15 cellular contexts compared by ENCODE assay signal in the genomic region with DNA sequence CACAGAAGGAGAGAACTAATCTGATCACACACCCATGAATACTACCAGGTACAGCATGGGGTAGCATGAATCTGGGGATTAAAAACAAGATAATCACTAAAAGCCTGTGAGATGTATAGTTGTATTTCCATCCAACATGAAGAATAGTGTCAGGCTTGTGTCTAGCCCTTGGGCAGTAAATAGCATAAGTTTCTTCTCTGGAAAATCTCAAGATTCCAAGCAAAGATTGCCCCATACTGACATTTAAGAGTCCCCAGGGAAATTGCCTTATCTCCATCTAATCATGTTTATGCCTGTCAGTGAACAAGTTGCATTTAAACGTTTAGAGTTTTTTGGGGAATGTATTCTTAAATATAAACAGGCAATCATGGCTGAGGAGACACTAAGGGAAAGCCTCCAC.
DNase-seq lines count a peak whose midpoint lies in the region; ATAC-seq and TF ChIP-seq lines count a peak whose summit lies in the region.
"Had no signal": no experiment of that assay in that cellular context is flagged by ENCODE, and none has a peak within 500 bp of the region (broad histone marks: within the 10 kb centered on the region; RNA-seq: fewer than 3 reads in every experiment).

No MANE protein-coding gene starts in this region.

- H3K27me3 Mint-ChIP-seq in activated T-cell treated with anti-CD3 and anti-CD28 coated beads, Interleukin-2, amount 50 U/mL, for 72 hours (ENCODE audit: low read depth), result peaks cover 17% of the 10 kb centered on the region
- H3K27me3 Mint-ChIP-seq in activated T-cell treated with anti-CD3 and anti-CD28 coated beads, Interleukin-2, amount 50 U/mL, for 24 hours, result peaks cover 20% of the 10 kb centered on the region
- no peaks in the 10 kb centered on the region for H3K27me3 Mint-ChIP-seq in activated T-helper 2 cell treated with anti-CD3 and anti-CD28 coated beads, Interferon-gamma antibody, Interleukin-2, Interleukin-4, amounts not matched to agents 10 μg/mL and 5 μg/mL and 100 μg/mL, durations not matched to agents 14 hours and 24 hours and 36 hours (ENCODE audit: low read depth)

- in situ Hi-C loops in GM13977 (cut with MboI; ENCODE audit: low pct_unique_long_range_greater_than_20kb, low sequenced_read_pairs, unreplicated experiment), result no loop called here

- TF ChIP-seq CTCF in GM13977 (IDR thresholded peaks at IDR 0.05; ENCODE audit: extremely low read depth, insufficient read depth, missing control alignments), result no peak

- H3K27ac Mint-ChIP-seq in activated T-cell treated with anti-CD3 and anti-CD28 coated beads, Interleukin-2, amount 50 U/mL, for 72 hours, result peak overlapping the region; percentile 60
- no peak overlapping the region for H3K27ac Mint-ChIP-seq in activated T-cell treated with anti-CD3 and anti-CD28 coated beads, Interleukin-2, amount 50 U/mL, for 24 hours
- no peak overlapping the region for H3K27ac Mint-ChIP-seq in activated T-helper 2 cell treated with anti-CD3 and anti-CD28 coated beads, Interferon-gamma antibody, Interleukin-2, Interleukin-4, amounts not matched to agents 10 μg/mL and 5 μg/mL and 100 μg/mL, durations not matched to agents 14 hours and 24 hours and 36 hours

- no peaks in the 10 kb centered on the region for H3K36me3 Mint-ChIP-seq in activated T-cell treated with anti-CD3 and anti-CD28 coated beads, Interleukin-2, amount 50 U/mL, for 72 hours (ENCODE audit: insufficient read depth in 2 of 2)
- no peaks in the 10 kb centered on the region for H3K36me3 Mint-ChIP-seq in activated T-cell treated with anti-CD3 and anti-CD28 coated beads, Interleukin-2, amount 50 U/mL, for 24 hours (ENCODE audit: low read depth)
- H3K36me3 Mint-ChIP-seq in activated T-helper 2 cell treated with anti-CD3 and anti-CD28 coated beads, Interferon-gamma antibody, Interleukin-2, Interleukin-4, amounts not matched to agents 10 μg/mL and 5 μg/mL and 100 μg/mL, durations not matched to agents 14 hours and 24 hours and 36 hours (ENCODE audit: low read depth), result no peaks in the 10 kb centered on the region

- H3K4me1 Mint-ChIP-seq in activated T-cell treated with anti-CD3 and anti-CD28 coated beads, Interleukin-2, amount 50 U/mL, for 72 hours (ENCODE audit: low read depth), result no peaks in the 10 kb centered on the region
- H3K4me1 Mint-ChIP-seq in activated T-cell treated with anti-CD3 and anti-CD28 coated beads, Interleukin-2, amount 50 U/mL, for 24 hours (ENCODE audit: low read depth), result no peaks in the 10 kb centered on the region
- H3K4me1 Mint-ChIP-seq in activated T-helper 2 cell treated with anti-CD3 and anti-CD28 coated beads, Interferon-gamma antibody, Interleukin-2, Interleukin-4, amounts not matched to agents 10 μg/mL and 5 μg/mL and 100 μg/mL, durations not matched to agents 14 hours and 24 hours and 36 hours (ENCODE audit: low read depth), result no peaks in the 10 kb centered on the region

- no peak for DNase-seq in activated T-cell treated with anti-CD3 and anti-CD28 coated beads, Interleukin-2, amount 50 U/mL, for 72 hours
- DNase-seq in activated T-cell treated with anti-CD3 and anti-CD28 coated beads, Interleukin-2, amount 50 U/mL, for 24 hours, result no peak
- DNase-seq in NCI-H82 treated with DMSO at 0.1 percent for 48 hours (lab: John Stamatoyannopoulos, UW; ENCODE audit: unreplicated experiment), result peak; percentile 69
- DNase-seq in amniotic epithelial cell (ENCODE audit: low read depth), result peak; percentile 56
- DNase-seq in GM13977 (ENCODE audit: low spot score), result no peak
- no peak for DNase-seq in activated T-helper 2 cell treated with anti-CD3 and anti-CD28 coated beads, Interferon-gamma antibody, Interleukin-2, Interleukin-4, amounts not matched to agents 10 μg/mL and 5 μg/mL and 100 μg/mL, durations not matched to agents 14 hours and 24 hours and 36 hours (ENCODE audit: low spot score)
- no peak for DNase-seq in NCI-H2107 treated with DMSO at 0.1 percent for 48 hours (lab: John Stamatoyannopoulos, UW; ENCODE audit: unreplicated experiment)
- DNase-seq: DMS79, NCI-H1417 treated with DMSO at 0.1 percent for 48 hours, NCI-H1930, NCI-H2227 treated with DMSO at 0.1 percent for 48 hours, SJCRH30 had no signal

- intact Hi-C loops in activated T-helper 2 cell treated with anti-CD3 and anti-CD28 coated beads, Interferon-gamma antibody, Interleukin-2, Interleukin-4, amounts not matched to agents 10 μg/mL and 5 μg/mL and 100 μg/mL, durations not matched to agents 14 hours and 24 hours and 36 hours (cut with micrococcal nuclease), result no loop called here

- no peak overlapping the region for H3K4me3 Mint-ChIP-seq in activated T-cell treated with anti-CD3 and anti-CD28 coated beads, Interleukin-2, amount 50 U/mL, for 72 hours
- H3K4me3 Mint-ChIP-seq in activated T-cell treated with anti-CD3 and anti-CD28 coated beads, Interleukin-2, amount 50 U/mL, for 24 hours, result no peak overlapping the region
- no peak overlapping the region for H3K4me3 Mint-ChIP-seq in activated T-helper 2 cell treated with anti-CD3 and anti-CD28 coated beads, Interferon-gamma antibody, Interleukin-2, Interleukin-4, amounts not matched to agents 10 μg/mL and 5 μg/mL and 100 μg/mL, durations not matched to agents 14 hours and 24 hours and 36 hours (ENCODE audit: low read depth)

- no peaks in the 10 kb centered on the region for H3K9me3 Mint-ChIP-seq in activated T-cell treated with anti-CD3 and anti-CD28 coated beads, Interleukin-2, amount 50 U/mL, for 72 hours
- H3K9me3 Mint-ChIP-seq in activated T-cell treated with anti-CD3 and anti-CD28 coated beads, Interleukin-2, amount 50 U/mL, for 24 hours, result no peaks in the 10 kb centered on the region
- H3K9me3 Mint-ChIP-seq in activated T-helper 2 cell treated with anti-CD3 and anti-CD28 coated beads, Interferon-gamma antibody, Interleukin-2, Interleukin-4, amounts not matched to agents 10 μg/mL and 5 μg/mL and 100 μg/mL, durations not matched to agents 14 hours and 24 hours and 36 hours, result no peaks in the 10 kb centered on the region

- ATAC-seq in activated T-cell treated with anti-CD3 and anti-CD28 coated beads, Interleukin-2, amount 50 U/mL, for 72 hours (replicated peaks in 1 of 2), result no peak
- ATAC-seq: A549, HCT116, K562 had no signal

Comparison
In these comparisons a context has a peak if more than half of its experiments do, and no peak if none do; other contexts are left out.
1. DNase-seq: peak in NCI-H82 treated with DMSO at 0.1 percent for 48 hours (single experiment) and amniotic epithelial cell (single experiment); none in activated T-cell treated with anti-CD3 and anti-CD28 coated beads, Interleukin-2, amount 50 U/mL, for 72 hours (0 of 2), activated T-cell treated with anti-CD3 and anti-CD28 coated beads, Interleukin-2, amount 50 U/mL, for 24 hours (single experiment), GM13977 (single experiment), activated T-helper 2 cell treated with anti-CD3 and anti-CD28 coated beads, Interferon-gamma antibody, Interleukin-2, Interleukin-4, amounts not matched to agents 10 μg/mL and 5 μg/mL and 100 μg/mL, durations not matched to agents 14 hours and 24 hours and 36 hours (single experiment) and NCI-H2107 treated with DMSO at 0.1 percent for 48 hours (single experiment).